In genomic region chr1:29309621-29310020, GRCh38 we compare ENCODE assay signal across 30 cellular contexts.
"Had no signal": no experiment of that assay in that cellular context is flagged by ENCODE, and none has a peak within 500 bp of the region (broad histone marks: within the 10 kb centered on the region; RNA-seq: fewer than 3 reads in every experiment).

No MANE protein-coding gene starts in this region.

- H3K4me1 Mint-ChIP-seq: activated CD4-positive, alpha-beta memory T cell treated with anti-CD3 and anti-CD28 coated beads, Interleukin-2, amount 10 ng/mL, durations not matched to agents 7 days and 5 days; activated CD4-positive, alpha-beta T cell treated with anti-CD3 and anti-CD28 coated beads, Interleukin-2, amount 10 ng/mL, durations not matched to agents 7 days and 5 days; activated T-helper 17 cell treated with anti-CD3 and anti-CD28 coated beads, Interleukin-2, amount 50 U/mL, for 72 hours had no signal

- DNase-seq: activated CD4-positive, alpha-beta memory T cell treated with anti-CD3 and anti-CD28 coated beads, Interleukin-2, amount 10 ng/mL, durations not matched to agents 7 days and 5 days; activated CD4-positive, alpha-beta T cell treated with anti-CD3 and anti-CD28 coated beads for 1 hour; activated CD4-positive, alpha-beta T cell treated with anti-CD3 and anti-CD28 coated beads for 4 hours; activated CD4-positive, alpha-beta T cell treated with anti-CD3 and anti-CD28 coated beads, Interleukin-2, amount 10 ng/mL, durations not matched to agents 7 days and 5 days; activated CD4-positive, alpha-beta T cell treated with anti-CD3 and anti-CD28 coated beads, Interleukin-2, amount 50 U/mL, for 4 hours; activated effector memory CD4-positive, alpha-beta T cell treated with Interleukin-2 at 50 U/mL for 16 hours; activated gamma-delta T cell treated with Interleukin-2 at 50 U/mL for 16 hours; activated naive CD4-positive, alpha-beta T cell treated with anti-CD3 and anti-CD28 coated beads, Interleukin-2, amount 50 U/mL, for 16 hours; activated naive CD4-positive, alpha-beta T cell treated with Interleukin-2 at 50 U/mL for 16 hours; activated T-cell treated with anti-CD3 and anti-CD28 coated beads, Interleukin-2, amount 50 U/mL, for 4 hours; amniotic stem cell; anterior cingulate cortex; brain microvascular endothelial cell; cortex of kidney; dermis blood vessel endothelial cell; effector CD4-positive, alpha-beta T cell; effector memory CD8-positive, alpha-beta T cell; erythroblast; foreskin keratinocyte; gastrocnemius medialis; glutamatergic neuron; heart left ventricle; T-helper 1 cell; T-helper 17 cell; T1000 had no signal

- H3K9me3 Mint-ChIP-seq: activated CD4-positive, alpha-beta memory T cell treated with anti-CD3 and anti-CD28 coated beads, Interleukin-2, amount 10 ng/mL, durations not matched to agents 7 days and 5 days; activated CD4-positive, alpha-beta T cell treated with anti-CD3 and anti-CD28 coated beads, Interleukin-2, amount 10 ng/mL, durations not matched to agents 7 days and 5 days; activated T-cell treated with anti-CD3 and anti-CD28 coated beads, Interleukin-2, amount 50 U/mL, for 4 hours; activated T-helper 17 cell treated with anti-CD3 and anti-CD28 coated beads, Interleukin-2, amount 50 U/mL, for 72 hours; central memory CD8-positive, alpha-beta T cell; effector memory CD8-positive, alpha-beta T cell; T-helper 2 cell treated with Interferon-gamma antibody and Interleukin-4, amounts not matched to agents 5 μg/mL and 100 μg/mL, for 36 hours had no signal

- H3K27ac Mint-ChIP-seq: activated CD4-positive, alpha-beta memory T cell treated with anti-CD3 and anti-CD28 coated beads, Interleukin-2, amount 10 ng/mL, durations not matched to agents 7 days and 5 days; activated CD4-positive, alpha-beta T cell treated with anti-CD3 and anti-CD28 coated beads, Interleukin-2, amount 10 ng/mL, durations not matched to agents 7 days and 5 days; activated naive CD8-positive, alpha-beta T cell; activated T-helper 17 cell treated with anti-CD3 and anti-CD28 coated beads, Interleukin-2, amount 50 U/mL, for 72 hours; effector memory CD8-positive, alpha-beta T cell; T-helper 17 cell; T-helper 2 cell treated with Interferon-gamma antibody and Interleukin-4, amounts not matched to agents 5 μg/mL and 100 μg/mL, for 36 hours had no signal

- H3K4me3 ChIP-seq: esophagus muscularis mucosa, gastrocnemius medialis, heart left ventricle had no signal

- H3K9me3 ChIP-seq: esophagus muscularis mucosa, gastrocnemius medialis, heart left ventricle had no signal

- H3K36me3 ChIP-seq: brain microvascular endothelial cell had no signal

- H3K27me3 ChIP-seq: brain microvascular endothelial cell, esophagus muscularis mucosa, foreskin keratinocyte, gastrocnemius medialis, heart left ventricle had no signal

- H3K27ac ChIP-seq: brain microvascular endothelial cell, esophagus muscularis mucosa, foreskin keratinocyte, gastrocnemius medialis, heart left ventricle had no signal

- H3K4me3 Mint-ChIP-seq: activated CD4-positive, alpha-beta memory T cell treated with anti-CD3 and anti-CD28 coated beads, Interleukin-2, amount 10 ng/mL, durations not matched to agents 7 days and 5 days; activated CD4-positive, alpha-beta T cell treated with anti-CD3 and anti-CD28 coated beads, Interleukin-2, amount 10 ng/mL, durations not matched to agents 7 days and 5 days; activated naive CD8-positive, alpha-beta T cell; activated T-cell treated with anti-CD3 and anti-CD28 coated beads, Interleukin-2, amount 50 U/mL, for 4 hours; activated T-helper 17 cell treated with anti-CD3 and anti-CD28 coated beads, Interleukin-2, amount 50 U/mL, for 72 hours; central memory CD8-positive, alpha-beta T cell; effector memory CD8-positive, alpha-beta T cell; T-helper 17 cell; T-helper 2 cell treated with Interferon-gamma antibody and Interleukin-4, amounts not matched to agents 5 μg/mL and 100 μg/mL, for 36 hours had no signal

- H3K36me3 Mint-ChIP-seq: activated naive CD8-positive, alpha-beta T cell had no signal

- H3K27me3 Mint-ChIP-seq: activated CD4-positive, alpha-beta T cell treated with anti-CD3 and anti-CD28 coated beads, Interleukin-2, amount 10 ng/mL, durations not matched to agents 7 days and 5 days; activated naive CD8-positive, alpha-beta T cell; central memory CD8-positive, alpha-beta T cell had no signal

- ATAC-seq: activated T-cell treated with anti-CD3 and anti-CD28 coated beads, Interleukin-2, amount 50 U/mL, for 4 hours; activated T-helper 17 cell treated with anti-CD3 and anti-CD28 coated beads, Interleukin-2, amount 50 U/mL, for 72 hours; effector memory CD8-positive, alpha-beta T cell; foreskin keratinocyte; gastrocnemius medialis; heart left ventricle; T-helper 17 cell had no signal

- H3K4me1 ChIP-seq: esophagus muscularis mucosa, foreskin keratinocyte, gastrocnemius medialis, heart left ventricle had no signal
